Comparison of ENCODE assay signal across 1 cellular context in genomic region chrX:41245641-41246040, GRCh38.
TF ChIP-seq lines count a peak whose summit lies in the region.

No MANE protein-coding gene starts in this region.

TF ChIP-seq in SK-N-SH, 30 proteins besides CTCF, POLR2A, EP300 and RAD21 (continued from another document):
- TF ChIP-seq REST (IDR thresholded peaks at IDR 0.05; ENCODE audit: low read depth, low read length) (no peak), FOSL2 (IDR thresholded peaks at IDR 0.05; ENCODE audit: borderline replicate concordance, low read depth) (no peak), RCOR1 (IDR thresholded peaks at IDR 0.05; ENCODE audit: low read length) (no peak), USF2 (IDR thresholded peaks at IDR 0.05; ENCODE audit: borderline replicate concordance, low read depth, low read length) (no peak), CHD2 (IDR thresholded peaks at IDR 0.05; ENCODE audit: low read length, partially characterized antibody) (no peak), EZH2phosphoT487 (IDR thresholded peaks at IDR 0.05; ENCODE audit: borderline replicate concordance, low read depth) (no peak), GATA2 (CRISPR knock-in tag; IDR thresholded peaks at IDR 0.05) (no peak), PBX3 (IDR thresholded peaks at IDR 0.05) (no peak), FOXJ3 (CRISPR knock-in tag; IDR thresholded peaks at IDR 0.05) (no peak), YY1 (IDR thresholded peaks at IDR 0.05; ENCODE audit: low read depth) (no peak), USF1 (IDR thresholded peaks at IDR 0.05; ENCODE audit: borderline replicate concordance, low read depth) (no peak), ZBTB33 (IDR thresholded peaks at IDR 0.05; ENCODE audit: borderline replicate concordance, low read depth) (no peak), SIN3A (IDR thresholded peaks at IDR 0.05; ENCODE audit: borderline replicate concordance, low read depth, low read length) (no peak), TCF12 (IDR thresholded peaks at IDR 0.05) (no peak)
